In the genomic region with DNA sequence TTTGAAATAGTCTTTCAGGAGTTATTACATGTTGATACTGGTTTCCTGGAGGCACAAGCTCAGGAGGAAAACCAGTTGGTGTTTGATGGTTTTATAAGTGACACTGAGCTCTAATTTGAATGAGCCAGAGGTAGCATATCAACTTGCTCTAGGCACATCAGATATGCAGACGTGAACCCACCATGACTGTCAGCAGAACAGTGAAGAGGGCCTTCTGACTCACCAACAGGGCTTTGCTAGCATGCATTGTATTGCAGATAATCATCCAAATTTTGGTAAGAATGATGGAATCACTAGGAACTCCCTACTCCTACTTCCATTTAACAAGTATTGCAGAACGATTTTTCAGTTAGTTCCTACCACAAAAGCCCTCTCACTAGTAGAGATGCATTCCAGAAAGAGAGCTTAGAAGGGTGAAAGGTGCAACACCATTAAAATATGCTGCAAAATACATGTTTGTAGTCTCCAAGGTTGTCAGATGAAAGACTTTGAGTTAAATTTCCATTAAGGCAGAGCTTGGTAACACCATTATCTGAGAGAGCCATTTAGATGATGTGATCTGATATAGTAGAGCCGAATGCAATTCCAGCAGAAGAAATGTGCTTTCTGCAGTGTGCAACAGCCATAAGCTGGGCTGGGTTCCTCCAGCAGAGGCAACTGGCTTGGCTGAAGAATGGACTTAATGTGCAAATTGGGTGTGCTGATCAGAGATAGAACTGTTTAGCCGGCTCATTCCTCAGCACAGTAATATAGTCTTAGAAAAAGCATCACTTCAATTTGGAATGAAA, we compare ENCODE assay signal across 2 cellular contexts.
TF ChIP-seq lines count a peak whose summit lies in the region.

No MANE protein-coding gene starts in this region.

TF ChIP-seq in SK-N-SH, 30 proteins besides CTCF, POLR2A, EP300 and RAD21 (continued from another document):
- TF ChIP-seq, protein P1, sequence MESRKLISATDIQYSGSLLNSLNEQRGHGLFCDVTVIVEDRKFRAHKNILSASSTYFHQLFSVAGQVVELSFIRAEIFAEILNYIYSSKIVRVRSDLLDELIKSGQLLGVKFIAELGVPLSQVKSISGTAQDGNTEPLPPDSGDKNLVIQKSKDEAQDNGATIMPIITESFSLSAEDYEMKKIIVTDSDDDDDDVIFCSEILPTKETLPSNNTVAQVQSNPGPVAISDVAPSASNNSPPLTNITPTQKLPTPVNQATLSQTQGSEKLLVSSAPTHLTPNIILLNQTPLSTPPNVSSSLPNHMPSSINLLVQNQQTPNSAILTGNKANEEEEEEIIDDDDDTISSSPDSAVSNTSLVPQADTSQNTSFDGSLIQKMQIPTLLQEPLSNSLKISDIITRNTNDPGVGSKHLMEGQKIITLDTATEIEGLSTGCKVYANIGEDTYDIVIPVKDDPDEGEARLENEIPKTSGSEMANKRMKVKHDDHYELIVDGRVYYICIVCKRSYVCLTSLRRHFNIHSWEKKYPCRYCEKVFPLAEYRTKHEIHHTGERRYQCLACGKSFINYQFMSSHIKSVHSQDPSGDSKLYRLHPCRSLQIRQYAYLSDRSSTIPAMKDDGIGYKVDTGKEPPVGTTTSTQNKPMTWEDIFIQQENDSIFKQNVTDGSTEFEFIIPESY (IDR thresholded peaks at IDR 0.05; ENCODE audit: borderline replicate concordance, low read depth) = no peak
- TF ChIP-seq, protein P2, sequence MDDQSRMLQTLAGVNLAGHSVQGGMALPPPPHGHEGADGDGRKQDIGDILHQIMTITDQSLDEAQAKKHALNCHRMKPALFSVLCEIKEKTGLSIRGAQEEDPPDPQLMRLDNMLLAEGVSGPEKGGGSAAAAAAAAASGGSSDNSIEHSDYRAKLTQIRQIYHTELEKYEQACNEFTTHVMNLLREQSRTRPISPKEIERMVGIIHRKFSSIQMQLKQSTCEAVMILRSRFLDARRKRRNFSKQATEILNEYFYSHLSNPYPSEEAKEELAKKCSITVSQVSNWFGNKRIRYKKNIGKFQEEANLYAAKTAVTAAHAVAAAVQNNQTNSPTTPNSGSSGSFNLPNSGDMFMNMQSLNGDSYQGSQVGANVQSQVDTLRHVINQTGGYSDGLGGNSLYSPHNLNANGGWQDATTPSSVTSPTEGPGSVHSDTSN (IDR thresholded peaks at IDR 0.05) = no peak
- TF ChIP-seq GATA2 (CRISPR knock-in tag; IDR thresholded peaks at IDR 0.05) = peak; percentile 50

TF ChIP-seq in SK-N-SH treated with all-trans-retinoic acid at 6 μM for 48 hours, 23 proteins besides CTCF, POLR2A, EP300 and RAD21 (continued from another document):
- TF ChIP-seq, protein P3, sequence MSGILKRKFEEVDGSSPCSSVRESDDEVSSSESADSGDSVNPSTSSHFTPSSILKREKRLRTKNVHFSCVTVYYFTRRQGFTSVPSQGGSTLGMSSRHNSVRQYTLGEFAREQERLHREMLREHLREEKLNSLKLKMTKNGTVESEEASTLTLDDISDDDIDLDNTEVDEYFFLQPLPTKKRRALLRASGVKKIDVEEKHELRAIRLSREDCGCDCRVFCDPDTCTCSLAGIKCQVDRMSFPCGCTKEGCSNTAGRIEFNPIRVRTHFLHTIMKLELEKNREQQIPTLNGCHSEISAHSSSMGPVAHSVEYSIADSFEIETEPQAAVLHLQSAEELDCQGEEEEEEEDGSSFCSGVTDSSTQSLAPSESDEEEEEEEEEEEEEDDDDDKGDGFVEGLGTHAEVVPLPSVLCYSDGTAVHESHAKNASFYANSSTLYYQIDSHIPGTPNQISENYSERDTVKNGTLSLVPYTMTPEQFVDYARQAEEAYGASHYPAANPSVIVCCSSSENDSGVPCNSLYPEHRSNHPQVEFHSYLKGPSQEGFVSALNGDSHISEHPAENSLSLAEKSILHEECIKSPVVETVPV (CRISPR knock-in tag; IDR thresholded peaks at IDR 0.05) = no peak
- no peak for TF ChIP-seq TCF4 (CRISPR knock-in tag; IDR thresholded peaks at IDR 0.05; ENCODE audit: borderline replicate concordance)
- no peak for TF ChIP-seq ZFP3 (CRISPR knock-in tag; IDR thresholded peaks at IDR 0.05)
- TF ChIP-seq BACH2 (CRISPR knock-in tag; IDR thresholded peaks at IDR 0.05; ENCODE audit: borderline replicate concordance) = no peak
- TF ChIP-seq OSR1 (CRISPR knock-in tag; IDR thresholded peaks at IDR 0.05) = no peak
- no peak for TF ChIP-seq ZFP30 (CRISPR knock-in tag; IDR thresholded peaks at IDR 0.05)
- TF ChIP-seq, protein P4, sequence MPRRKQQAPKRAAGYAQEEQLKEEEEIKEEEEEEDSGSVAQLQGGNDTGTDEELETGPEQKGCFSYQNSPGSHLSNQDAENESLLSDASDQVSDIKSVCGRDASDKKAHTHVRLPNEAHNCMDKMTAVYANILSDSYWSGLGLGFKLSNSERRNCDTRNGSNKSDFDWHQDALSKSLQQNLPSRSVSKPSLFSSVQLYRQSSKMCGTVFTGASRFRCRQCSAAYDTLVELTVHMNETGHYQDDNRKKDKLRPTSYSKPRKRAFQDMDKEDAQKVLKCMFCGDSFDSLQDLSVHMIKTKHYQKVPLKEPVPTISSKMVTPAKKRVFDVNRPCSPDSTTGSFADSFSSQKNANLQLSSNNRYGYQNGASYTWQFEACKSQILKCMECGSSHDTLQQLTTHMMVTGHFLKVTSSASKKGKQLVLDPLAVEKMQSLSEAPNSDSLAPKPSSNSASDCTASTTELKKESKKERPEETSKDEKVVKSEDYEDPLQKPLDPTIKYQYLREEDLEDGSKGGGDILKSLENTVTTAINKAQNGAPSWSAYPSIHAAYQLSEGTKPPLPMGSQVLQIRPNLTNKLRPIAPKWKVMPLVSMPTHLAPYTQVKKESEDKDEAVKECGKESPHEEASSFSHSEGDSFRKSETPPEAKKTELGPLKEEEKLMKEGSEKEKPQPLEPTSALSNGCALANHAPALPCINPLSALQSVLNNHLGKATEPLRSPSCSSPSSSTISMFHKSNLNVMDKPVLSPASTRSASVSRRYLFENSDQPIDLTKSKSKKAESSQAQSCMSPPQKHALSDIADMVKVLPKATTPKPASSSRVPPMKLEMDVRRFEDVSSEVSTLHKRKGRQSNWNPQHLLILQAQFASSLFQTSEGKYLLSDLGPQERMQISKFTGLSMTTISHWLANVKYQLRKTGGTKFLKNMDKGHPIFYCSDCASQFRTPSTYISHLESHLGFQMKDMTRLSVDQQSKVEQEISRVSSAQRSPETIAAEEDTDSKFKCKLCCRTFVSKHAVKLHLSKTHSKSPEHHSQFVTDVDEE (CRISPR knock-in tag; IDR thresholded peaks at IDR 0.05) = no peak
- no peak for TF ChIP-seq CSDC2 (CRISPR knock-in tag; IDR thresholded peaks at IDR 0.05)
